ENCODE assay signal across 1 cellular context in the genomic region with DNA sequence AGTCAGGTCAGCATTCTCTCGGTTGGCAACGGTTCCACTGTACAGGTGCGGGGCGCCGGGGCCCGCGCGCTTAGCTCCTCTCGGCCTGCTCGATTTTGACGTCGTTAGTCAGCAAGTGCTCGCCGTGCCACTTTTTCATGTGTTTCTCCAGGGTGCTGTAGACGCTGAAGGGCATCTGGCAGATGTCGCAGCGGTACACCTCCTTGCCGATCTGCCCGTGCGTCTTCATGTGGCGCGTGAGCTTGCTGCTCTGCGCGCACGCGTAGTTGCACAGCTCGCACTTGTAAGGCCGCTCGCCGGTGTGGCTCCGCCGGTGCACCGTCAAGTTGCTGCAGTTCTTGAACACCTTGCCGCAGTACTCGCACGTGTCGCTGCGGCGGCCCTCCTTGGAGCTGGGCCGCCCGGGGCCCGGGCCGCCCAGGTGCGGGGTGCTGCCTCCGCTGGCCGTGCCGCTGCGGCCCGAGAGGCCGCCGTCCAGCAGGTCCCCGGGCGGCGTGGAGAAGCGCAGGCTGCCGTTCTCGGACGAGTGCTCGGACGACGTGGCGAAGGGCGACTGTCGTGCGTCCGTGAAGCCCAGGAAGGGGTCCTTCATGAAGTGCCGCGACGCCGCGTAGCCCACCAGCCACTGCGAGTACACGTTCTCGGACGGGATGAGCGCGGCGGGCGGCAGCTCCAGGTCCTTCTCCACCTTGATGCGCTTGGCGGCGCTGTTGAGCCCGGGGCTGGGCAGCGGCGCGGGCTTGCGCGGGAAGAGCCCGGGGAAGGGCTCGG.
TF ChIP-seq lines count a peak whose summit lies in the region.

No MANE protein-coding gene starts in this region.

TF ChIP-seq in WTC11, 78 proteins besides CTCF, POLR2A, EP300 and RAD21 (continued from another document):
- TF ChIP-seq, protein P1, sequence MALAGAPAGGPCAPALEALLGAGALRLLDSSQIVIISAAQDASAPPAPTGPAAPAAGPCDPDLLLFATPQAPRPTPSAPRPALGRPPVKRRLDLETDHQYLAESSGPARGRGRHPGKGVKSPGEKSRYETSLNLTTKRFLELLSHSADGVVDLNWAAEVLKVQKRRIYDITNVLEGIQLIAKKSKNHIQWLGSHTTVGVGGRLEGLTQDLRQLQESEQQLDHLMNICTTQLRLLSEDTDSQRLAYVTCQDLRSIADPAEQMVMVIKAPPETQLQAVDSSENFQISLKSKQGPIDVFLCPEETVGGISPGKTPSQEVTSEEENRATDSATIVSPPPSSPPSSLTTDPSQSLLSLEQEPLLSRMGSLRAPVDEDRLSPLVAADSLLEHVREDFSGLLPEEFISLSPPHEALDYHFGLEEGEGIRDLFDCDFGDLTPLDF (CRISPR knock-in tag; IDR thresholded peaks at IDR 0.05), result no peak
- TF ChIP-seq, protein P2, sequence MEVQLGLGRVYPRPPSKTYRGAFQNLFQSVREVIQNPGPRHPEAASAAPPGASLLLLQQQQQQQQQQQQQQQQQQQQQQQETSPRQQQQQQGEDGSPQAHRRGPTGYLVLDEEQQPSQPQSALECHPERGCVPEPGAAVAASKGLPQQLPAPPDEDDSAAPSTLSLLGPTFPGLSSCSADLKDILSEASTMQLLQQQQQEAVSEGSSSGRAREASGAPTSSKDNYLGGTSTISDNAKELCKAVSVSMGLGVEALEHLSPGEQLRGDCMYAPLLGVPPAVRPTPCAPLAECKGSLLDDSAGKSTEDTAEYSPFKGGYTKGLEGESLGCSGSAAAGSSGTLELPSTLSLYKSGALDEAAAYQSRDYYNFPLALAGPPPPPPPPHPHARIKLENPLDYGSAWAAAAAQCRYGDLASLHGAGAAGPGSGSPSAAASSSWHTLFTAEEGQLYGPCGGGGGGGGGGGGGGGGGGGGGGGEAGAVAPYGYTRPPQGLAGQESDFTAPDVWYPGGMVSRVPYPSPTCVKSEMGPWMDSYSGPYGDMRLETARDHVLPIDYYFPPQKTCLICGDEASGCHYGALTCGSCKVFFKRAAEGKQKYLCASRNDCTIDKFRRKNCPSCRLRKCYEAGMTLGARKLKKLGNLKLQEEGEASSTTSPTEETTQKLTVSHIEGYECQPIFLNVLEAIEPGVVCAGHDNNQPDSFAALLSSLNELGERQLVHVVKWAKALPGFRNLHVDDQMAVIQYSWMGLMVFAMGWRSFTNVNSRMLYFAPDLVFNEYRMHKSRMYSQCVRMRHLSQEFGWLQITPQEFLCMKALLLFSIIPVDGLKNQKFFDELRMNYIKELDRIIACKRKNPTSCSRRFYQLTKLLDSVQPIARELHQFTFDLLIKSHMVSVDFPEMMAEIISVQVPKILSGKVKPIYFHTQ (CRISPR knock-in tag; IDR thresholded peaks at IDR 0.05), result no peak
- TF ChIP-seq, protein P3, sequence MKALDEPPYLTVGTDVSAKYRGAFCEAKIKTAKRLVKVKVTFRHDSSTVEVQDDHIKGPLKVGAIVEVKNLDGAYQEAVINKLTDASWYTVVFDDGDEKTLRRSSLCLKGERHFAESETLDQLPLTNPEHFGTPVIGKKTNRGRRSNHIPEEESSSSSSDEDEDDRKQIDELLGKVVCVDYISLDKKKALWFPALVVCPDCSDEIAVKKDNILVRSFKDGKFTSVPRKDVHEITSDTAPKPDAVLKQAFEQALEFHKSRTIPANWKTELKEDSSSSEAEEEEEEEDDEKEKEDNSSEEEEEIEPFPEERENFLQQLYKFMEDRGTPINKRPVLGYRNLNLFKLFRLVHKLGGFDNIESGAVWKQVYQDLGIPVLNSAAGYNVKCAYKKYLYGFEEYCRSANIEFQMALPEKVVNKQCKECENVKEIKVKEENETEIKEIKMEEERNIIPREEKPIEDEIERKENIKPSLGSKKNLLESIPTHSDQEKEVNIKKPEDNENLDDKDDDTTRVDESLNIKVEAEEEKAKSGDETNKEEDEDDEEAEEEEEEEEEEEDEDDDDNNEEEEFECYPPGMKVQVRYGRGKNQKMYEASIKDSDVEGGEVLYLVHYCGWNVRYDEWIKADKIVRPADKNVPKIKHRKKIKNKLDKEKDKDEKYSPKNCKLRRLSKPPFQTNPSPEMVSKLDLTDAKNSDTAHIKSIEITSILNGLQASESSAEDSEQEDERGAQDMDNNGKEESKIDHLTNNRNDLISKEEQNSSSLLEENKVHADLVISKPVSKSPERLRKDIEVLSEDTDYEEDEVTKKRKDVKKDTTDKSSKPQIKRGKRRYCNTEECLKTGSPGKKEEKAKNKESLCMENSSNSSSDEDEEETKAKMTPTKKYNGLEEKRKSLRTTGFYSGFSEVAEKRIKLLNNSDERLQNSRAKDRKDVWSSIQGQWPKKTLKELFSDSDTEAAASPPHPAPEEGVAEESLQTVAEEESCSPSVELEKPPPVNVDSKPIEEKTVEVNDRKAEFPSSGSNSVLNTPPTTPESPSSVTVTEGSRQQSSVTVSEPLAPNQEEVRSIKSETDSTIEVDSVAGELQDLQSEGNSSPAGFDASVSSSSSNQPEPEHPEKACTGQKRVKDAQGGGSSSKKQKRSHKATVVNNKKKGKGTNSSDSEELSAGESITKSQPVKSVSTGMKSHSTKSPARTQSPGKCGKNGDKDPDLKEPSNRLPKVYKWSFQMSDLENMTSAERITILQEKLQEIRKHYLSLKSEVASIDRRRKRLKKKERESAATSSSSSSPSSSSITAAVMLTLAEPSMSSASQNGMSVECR (CRISPR knock-in tag; IDR thresholded peaks at IDR 0.05; ENCODE audit: borderline replicate concordance), result no peak
- TF ChIP-seq JUN (CRISPR knock-in tag; IDR thresholded peaks at IDR 0.05), result no peak
- TF ChIP-seq NR3C1 (CRISPR knock-in tag; conservative IDR thresholded peaks at IDR 0.05; ENCODE audit: low read depth), result no peak
- TF ChIP-seq HMGA2 (CRISPR knock-in tag; IDR thresholded peaks at IDR 0.05), result no peak
- no peak for TF ChIP-seq OVOL2 (CRISPR knock-in tag; IDR thresholded peaks at IDR 0.05; ENCODE audit: borderline replicate concordance)
